ENCODE assay signal across 8 cellular contexts in genomic region chr13:27476943-27477681, GRCh38. TPM values are rescaled to one million over a fixed set of nuclear protein-coding genes. Genes with fewer than 3 reads are reported as not detected.
DNase-seq lines count a peak whose midpoint lies in the region; ATAC-seq and TF ChIP-seq lines count a peak whose summit lies in the region.

No MANE protein-coding gene starts in this region.

- H3K9me2 ChIP-seq in OCI-LY1 (ENCODE audit: low read depth, low read length): no peaks in the 10 kb centered on the region

- TF ChIP-seq CTCF in OCI-LY1 (IDR thresholded peaks at IDR 0.05; ENCODE audit: low read length): no peak
- TF ChIP-seq CTCF in foreskin fibroblast (IDR thresholded peaks at IDR 0.05; ENCODE audit: low read depth, low read length): no peak

- no peak overlapping the region for H3K9ac ChIP-seq in OCI-LY1 (ENCODE audit: low read length)

- 0 out of 2 replicates have a peak, but pooled peaks cover under 1% of the 10 kb centered on the region for H3K9me3 ChIP-seq in OCI-LY1 (ENCODE audit: low read length)

- peak overlapping the region; percentile 40 for H3K4me3 Mint-ChIP-seq in activated naive CD8-positive, alpha-beta T cell
- no peak overlapping the region for H3K4me3 Mint-ChIP-seq in activated naive CD8-positive, alpha-beta T cell treated with anti-CD3 and anti-CD28 coated beads for 36 hours

- DNase-seq in activated naive CD8-positive, alpha-beta T cell treated with anti-CD3 and anti-CD28 coated beads for 36 hours: no peak
- DNase-seq in foreskin fibroblast: peak; percentile 78 to 90
- DNase-seq in NCI-H1694 treated with DMSO at 0.1 percent for 48 hours (lab: John Stamatoyannopoulos, UW): no peak
- no peak for DNase-seq in DMS79 treated with DMSO at 0.1 percent for 48 hours (lab: John Stamatoyannopoulos, UW)

- H3K9me3 Mint-ChIP-seq in activated naive CD8-positive, alpha-beta T cell (ENCODE audit: low read depth): no peaks in the 10 kb centered on the region
- H3K9me3 Mint-ChIP-seq in activated naive CD8-positive, alpha-beta T cell treated with anti-CD3 and anti-CD28 coated beads for 36 hours: peaks cover 3% of the 10 kb centered on the region

- peaks cover 36% of the 10 kb centered on the region for H3K4me1 Mint-ChIP-seq in activated naive CD8-positive, alpha-beta T cell (ENCODE audit: low read depth)
- peaks cover 15% of the 10 kb centered on the region for H3K4me1 Mint-ChIP-seq in activated naive CD8-positive, alpha-beta T cell treated with anti-CD3 and anti-CD28 coated beads for 36 hours

- no peaks in the 10 kb centered on the region for H3K27me3 Mint-ChIP-seq in activated naive CD8-positive, alpha-beta T cell
- peaks cover 5% of the 10 kb centered on the region for H3K27me3 Mint-ChIP-seq in activated naive CD8-positive, alpha-beta T cell treated with anti-CD3 and anti-CD28 coated beads for 36 hours

- H3K4me2 ChIP-seq in OCI-LY1 (ENCODE audit: low read length): peak overlapping the region; percentile 32

- no peak overlapping the region for H3K27ac ChIP-seq in OCI-LY1 (ENCODE audit: low read depth, low read length, poor library complexity, severe bottlenecking)

- H2AFZ ChIP-seq in OCI-LY1 (ENCODE audit: low read length): no peak overlapping the region; the same call in 1 of the 2 replicates

- H3K4me1 ChIP-seq in OCI-LY1 (ENCODE audit: insufficient read depth, low read length, severe bottlenecking): peaks cover 12% of the 10 kb centered on the region

- no peaks in the 10 kb centered on the region for H3K79me2 ChIP-seq in OCI-LY1 (ENCODE audit: insufficient read depth, low read length)

- H3K36me3 Mint-ChIP-seq in activated naive CD8-positive, alpha-beta T cell: no peaks in the 10 kb centered on the region
- no peaks in the 10 kb centered on the region for H3K36me3 Mint-ChIP-seq in activated naive CD8-positive, alpha-beta T cell treated with anti-CD3 and anti-CD28 coated beads for 36 hours

- H3K4me3 ChIP-seq in OCI-LY1 (ENCODE audit: low read depth, low read length, poor library complexity, severe bottlenecking): no peak overlapping the region
- no peak overlapping the region for H3K4me3 ChIP-seq in foreskin fibroblast (ENCODE audit: low read depth in 1 of 2, low read length in 2 of 2)

- ATAC-seq in HG02885 (IDR thresholded peaks at IDR 0.05; ENCODE audit: poor library complexity, unreplicated experiment): peak; percentile 78
- no peak for ATAC-seq in GM21367 (IDR thresholded peaks at IDR 0.05; ENCODE audit: unreplicated experiment)

- no peaks in the 10 kb centered on the region for H3K27me3 ChIP-seq in OCI-LY1 (ENCODE audit: insufficient read depth, low read length)

- H3K27ac Mint-ChIP-seq in activated naive CD8-positive, alpha-beta T cell: peak overlapping the region; percentile 54
- H3K27ac Mint-ChIP-seq in activated naive CD8-positive, alpha-beta T cell treated with anti-CD3 and anti-CD28 coated beads for 36 hours: no peak overlapping the region

- H4K20me1 ChIP-seq in OCI-LY1 (ENCODE audit: insufficient read depth, low read length): no peaks in the 10 kb centered on the region

- no peaks in the 10 kb centered on the region for H3K36me3 ChIP-seq in OCI-LY1 (ENCODE audit: insufficient read depth, low read length)

- no peaks in the 10 kb centered on the region for H3F3A ChIP-seq in OCI-LY1 (ENCODE audit: insufficient read depth, low read length)

RNA-seq across cellular contexts. Expression of gene MTIF3, which starts 26.7 kb away (rescaled TPM):
- 10 to 100 TPM; 28.7 to 30.4 TPM for total RNA-seq in activated naive CD8-positive, alpha-beta T cell treated with anti-CD3 and anti-CD28 coated beads for 36 hours

RNA-seq across cellular contexts. Expression of gene GTF3A, which starts 52.7 kb away (rescaled TPM):
- total RNA-seq in activated naive CD8-positive, alpha-beta T cell treated with anti-CD3 and anti-CD28 coated beads for 36 hours: 100 to 1,000 TPM; 284 to 285 TPM

Comparison
In these comparisons a context has a peak if more than half of its experiments do, and no peak if none do; other contexts are left out.
1. DNase-seq: peak in foreskin fibroblast (2 of 2); none in activated naive CD8-positive, alpha-beta T cell treated with anti-CD3 and anti-CD28 coated beads for 36 hours (single experiment), NCI-H1694 treated with DMSO at 0.1 percent for 48 hours (single experiment) and DMS79 treated with DMSO at 0.1 percent for 48 hours (single experiment).